1 cellular context compared by ENCODE assay signal in the genomic region with DNA sequence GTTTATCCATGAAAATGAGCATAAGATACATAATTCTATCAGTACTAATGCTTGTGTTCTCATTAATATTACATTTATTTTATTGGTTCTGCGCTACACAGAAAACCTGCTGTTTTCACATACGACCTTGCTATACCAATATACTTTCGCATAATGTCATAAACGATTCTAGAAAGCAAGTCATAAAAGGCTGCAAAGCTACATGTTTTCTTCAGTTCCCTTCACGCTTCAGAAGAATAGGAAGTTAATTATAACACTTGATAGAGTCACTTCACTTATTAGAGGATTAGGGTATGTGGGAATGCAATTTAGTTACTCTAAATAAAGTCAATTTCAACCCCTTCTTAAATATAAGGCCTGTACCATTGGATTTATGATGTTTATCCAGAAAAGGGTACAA.
TF ChIP-seq lines count a peak whose summit lies in the region.

No MANE protein-coding gene starts in this region.

TF ChIP-seq in GM12878, 131 proteins besides CTCF, POLR2A, EP300 and RAD21 (continued from another document):
- TF ChIP-seq, protein P1, sequence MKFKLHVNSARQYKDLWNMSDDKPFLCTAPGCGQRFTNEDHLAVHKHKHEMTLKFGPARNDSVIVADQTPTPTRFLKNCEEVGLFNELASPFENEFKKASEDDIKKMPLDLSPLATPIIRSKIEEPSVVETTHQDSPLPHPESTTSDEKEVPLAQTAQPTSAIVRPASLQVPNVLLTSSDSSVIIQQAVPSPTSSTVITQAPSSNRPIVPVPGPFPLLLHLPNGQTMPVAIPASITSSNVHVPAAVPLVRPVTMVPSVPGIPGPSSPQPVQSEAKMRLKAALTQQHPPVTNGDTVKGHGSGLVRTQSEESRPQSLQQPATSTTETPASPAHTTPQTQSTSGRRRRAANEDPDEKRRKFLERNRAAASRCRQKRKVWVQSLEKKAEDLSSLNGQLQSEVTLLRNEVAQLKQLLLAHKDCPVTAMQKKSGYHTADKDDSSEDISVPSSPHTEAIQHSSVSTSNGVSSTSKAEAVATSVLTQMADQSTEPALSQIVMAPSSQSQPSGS (IDR thresholded peaks at IDR 0.05; ENCODE audit: low read length), result no peak
- no peak for TF ChIP-seq IRF4 (IDR thresholded peaks at IDR 0.05; ENCODE audit: low read depth, low read length)
- TF ChIP-seq JUNB (IDR thresholded peaks at IDR 0.05), result peak; percentile 39
- no peak for TF ChIP-seq PML (IDR thresholded peaks at IDR 0.05; ENCODE audit: low read length)
